In the genomic region with DNA sequence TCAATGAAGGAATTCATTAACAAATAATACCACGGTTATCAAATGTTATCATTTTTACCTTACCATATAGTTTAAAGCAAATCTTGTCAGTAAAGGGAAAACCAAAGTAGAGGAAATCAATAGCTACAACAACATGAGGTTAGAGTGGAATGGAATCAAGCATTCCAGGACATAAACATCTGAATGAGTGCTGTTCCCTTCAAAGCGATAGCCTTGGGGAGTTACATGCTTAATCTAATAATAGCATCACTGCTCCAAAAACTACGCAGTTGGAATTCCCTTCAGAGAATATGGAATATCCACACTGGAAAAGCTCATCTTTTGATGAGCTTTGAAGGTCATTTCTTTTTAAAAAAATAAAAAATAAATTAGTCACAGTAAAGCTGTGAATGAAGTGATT, we compare ENCODE assay signal across 1 cellular context.
TF ChIP-seq lines count a peak whose summit lies in the region.

No MANE protein-coding gene starts in this region.

TF ChIP-seq in H1, 55 proteins besides CTCF, POLR2A, EP300 and RAD21:
- TF ChIP-seq, protein P1, sequence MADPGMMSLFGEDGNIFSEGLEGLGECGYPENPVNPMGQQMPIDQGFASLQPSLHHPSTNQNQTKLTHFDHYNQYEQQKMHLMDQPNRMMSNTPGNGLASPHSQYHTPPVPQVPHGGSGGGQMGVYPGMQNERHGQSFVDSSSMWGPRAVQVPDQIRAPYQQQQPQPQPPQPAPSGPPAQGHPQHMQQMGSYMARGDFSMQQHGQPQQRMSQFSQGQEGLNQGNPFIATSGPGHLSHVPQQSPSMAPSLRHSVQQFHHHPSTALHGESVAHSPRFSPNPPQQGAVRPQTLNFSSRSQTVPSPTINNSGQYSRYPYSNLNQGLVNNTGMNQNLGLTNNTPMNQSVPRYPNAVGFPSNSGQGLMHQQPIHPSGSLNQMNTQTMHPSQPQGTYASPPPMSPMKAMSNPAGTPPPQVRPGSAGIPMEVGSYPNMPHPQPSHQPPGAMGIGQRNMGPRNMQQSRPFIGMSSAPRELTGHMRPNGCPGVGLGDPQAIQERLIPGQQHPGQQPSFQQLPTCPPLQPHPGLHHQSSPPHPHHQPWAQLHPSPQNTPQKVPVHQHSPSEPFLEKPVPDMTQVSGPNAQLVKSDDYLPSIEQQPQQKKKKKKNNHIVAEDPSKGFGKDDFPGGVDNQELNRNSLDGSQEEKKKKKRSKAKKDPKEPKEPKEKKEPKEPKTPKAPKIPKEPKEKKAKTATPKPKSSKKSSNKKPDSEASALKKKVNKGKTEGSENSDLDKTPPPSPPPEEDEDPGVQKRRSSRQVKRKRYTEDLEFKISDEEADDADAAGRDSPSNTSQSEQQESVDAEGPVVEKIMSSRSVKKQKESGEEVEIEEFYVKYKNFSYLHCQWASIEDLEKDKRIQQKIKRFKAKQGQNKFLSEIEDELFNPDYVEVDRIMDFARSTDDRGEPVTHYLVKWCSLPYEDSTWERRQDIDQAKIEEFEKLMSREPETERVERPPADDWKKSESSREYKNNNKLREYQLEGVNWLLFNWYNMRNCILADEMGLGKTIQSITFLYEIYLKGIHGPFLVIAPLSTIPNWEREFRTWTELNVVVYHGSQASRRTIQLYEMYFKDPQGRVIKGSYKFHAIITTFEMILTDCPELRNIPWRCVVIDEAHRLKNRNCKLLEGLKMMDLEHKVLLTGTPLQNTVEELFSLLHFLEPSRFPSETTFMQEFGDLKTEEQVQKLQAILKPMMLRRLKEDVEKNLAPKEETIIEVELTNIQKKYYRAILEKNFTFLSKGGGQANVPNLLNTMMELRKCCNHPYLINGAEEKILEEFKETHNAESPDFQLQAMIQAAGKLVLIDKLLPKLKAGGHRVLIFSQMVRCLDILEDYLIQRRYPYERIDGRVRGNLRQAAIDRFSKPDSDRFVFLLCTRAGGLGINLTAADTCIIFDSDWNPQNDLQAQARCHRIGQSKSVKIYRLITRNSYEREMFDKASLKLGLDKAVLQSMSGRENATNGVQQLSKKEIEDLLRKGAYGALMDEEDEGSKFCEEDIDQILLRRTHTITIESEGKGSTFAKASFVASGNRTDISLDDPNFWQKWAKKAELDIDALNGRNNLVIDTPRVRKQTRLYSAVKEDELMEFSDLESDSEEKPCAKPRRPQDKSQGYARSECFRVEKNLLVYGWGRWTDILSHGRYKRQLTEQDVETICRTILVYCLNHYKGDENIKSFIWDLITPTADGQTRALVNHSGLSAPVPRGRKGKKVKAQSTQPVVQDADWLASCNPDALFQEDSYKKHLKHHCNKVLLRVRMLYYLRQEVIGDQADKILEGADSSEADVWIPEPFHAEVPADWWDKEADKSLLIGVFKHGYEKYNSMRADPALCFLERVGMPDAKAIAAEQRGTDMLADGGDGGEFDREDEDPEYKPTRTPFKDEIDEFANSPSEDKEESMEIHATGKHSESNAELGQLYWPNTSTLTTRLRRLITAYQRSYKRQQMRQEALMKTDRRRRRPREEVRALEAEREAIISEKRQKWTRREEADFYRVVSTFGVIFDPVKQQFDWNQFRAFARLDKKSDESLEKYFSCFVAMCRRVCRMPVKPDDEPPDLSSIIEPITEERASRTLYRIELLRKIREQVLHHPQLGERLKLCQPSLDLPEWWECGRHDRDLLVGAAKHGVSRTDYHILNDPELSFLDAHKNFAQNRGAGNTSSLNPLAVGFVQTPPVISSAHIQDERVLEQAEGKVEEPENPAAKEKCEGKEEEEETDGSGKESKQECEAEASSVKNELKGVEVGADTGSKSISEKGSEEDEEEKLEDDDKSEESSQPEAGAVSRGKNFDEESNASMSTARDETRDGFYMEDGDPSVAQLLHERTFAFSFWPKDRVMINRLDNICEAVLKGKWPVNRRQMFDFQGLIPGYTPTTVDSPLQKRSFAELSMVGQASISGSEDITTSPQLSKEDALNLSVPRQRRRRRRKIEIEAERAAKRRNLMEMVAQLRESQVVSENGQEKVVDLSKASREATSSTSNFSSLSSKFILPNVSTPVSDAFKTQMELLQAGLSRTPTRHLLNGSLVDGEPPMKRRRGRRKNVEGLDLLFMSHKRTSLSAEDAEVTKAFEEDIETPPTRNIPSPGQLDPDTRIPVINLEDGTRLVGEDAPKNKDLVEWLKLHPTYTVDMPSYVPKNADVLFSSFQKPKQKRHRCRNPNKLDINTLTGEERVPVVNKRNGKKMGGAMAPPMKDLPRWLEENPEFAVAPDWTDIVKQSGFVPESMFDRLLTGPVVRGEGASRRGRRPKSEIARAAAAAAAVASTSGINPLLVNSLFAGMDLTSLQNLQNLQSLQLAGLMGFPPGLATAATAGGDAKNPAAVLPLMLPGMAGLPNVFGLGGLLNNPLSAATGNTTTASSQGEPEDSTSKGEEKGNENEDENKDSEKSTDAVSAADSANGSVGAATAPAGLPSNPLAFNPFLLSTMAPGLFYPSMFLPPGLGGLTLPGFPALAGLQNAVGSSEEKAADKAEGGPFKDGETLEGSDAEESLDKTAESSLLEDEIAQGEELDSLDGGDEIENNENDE (IDR thresholded peaks at IDR 0.05; ENCODE audit: insufficient replicate concordance, low read length) = peak; percentile 48
- TF ChIP-seq GABPA (IDR thresholded peaks at IDR 0.05; ENCODE audit: borderline replicate concordance, insufficient read depth, low read length) (no peak), TEAD4 (IDR thresholded peaks at IDR 0.05; ENCODE audit: low read depth, low read length) (peak; percentile 71)
